ENCODE assay signal across 1 cellular context in genomic region chr5:142356716-142357468, GRCh38.
A peak's percentile ranks its signal among the peaks of the same experiment; 100 is the strongest.
TF ChIP-seq lines count a peak whose summit lies in the region.

No MANE protein-coding gene starts in this region.

TF ChIP-seq in SK-N-SH, 30 proteins besides CTCF, POLR2A, EP300 and RAD21 (continued from another document):
- TF ChIP-seq FOXJ3 (CRISPR knock-in tag; IDR thresholded peaks at IDR 0.05): no peak
- TF ChIP-seq FOSL2 (IDR thresholded peaks at IDR 0.05; ENCODE audit: borderline replicate concordance, low read depth): peak; percentile 41
- no peak for TF ChIP-seq SIN3A (IDR thresholded peaks at IDR 0.05; ENCODE audit: borderline replicate concordance, low read depth, low read length)
- peak; percentile 62; the same call in 1 of the 2 replicates for TF ChIP-seq ELF1 (IDR thresholded peaks at IDR 0.05)
- TF ChIP-seq TAF1 (IDR thresholded peaks at IDR 0.05; ENCODE audit: borderline replicate concordance, low read depth, low read length): peak; percentile 66; the same call in 1 of the 2 replicates
- TF ChIP-seq POLR2AphosphoS5 (IDR thresholded peaks at IDR 0.05; ENCODE audit: low read depth, low read length): peak; percentile 56
- peak; percentile 69 for TF ChIP-seq GABPA (IDR thresholded peaks at IDR 0.05; ENCODE audit: low read depth)
- 0 out of 2 replicates have a peak, but pooled peaks have one; percentile 27 for TF ChIP-seq REST (IDR thresholded peaks at IDR 0.05; ENCODE audit: low read depth, low read length)
- peak; percentile 60 for TF ChIP-seq TEAD4 (IDR thresholded peaks at IDR 0.05; ENCODE audit: borderline replicate concordance, insufficient read depth)
- TF ChIP-seq, protein P1, sequence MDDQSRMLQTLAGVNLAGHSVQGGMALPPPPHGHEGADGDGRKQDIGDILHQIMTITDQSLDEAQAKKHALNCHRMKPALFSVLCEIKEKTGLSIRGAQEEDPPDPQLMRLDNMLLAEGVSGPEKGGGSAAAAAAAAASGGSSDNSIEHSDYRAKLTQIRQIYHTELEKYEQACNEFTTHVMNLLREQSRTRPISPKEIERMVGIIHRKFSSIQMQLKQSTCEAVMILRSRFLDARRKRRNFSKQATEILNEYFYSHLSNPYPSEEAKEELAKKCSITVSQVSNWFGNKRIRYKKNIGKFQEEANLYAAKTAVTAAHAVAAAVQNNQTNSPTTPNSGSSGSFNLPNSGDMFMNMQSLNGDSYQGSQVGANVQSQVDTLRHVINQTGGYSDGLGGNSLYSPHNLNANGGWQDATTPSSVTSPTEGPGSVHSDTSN (IDR thresholded peaks at IDR 0.05): peak; percentile 81
- peak; percentile 67 for TF ChIP-seq JUND (IDR thresholded peaks at IDR 0.05)
